ENCODE assay signal across 1 cellular context in the genomic region with DNA sequence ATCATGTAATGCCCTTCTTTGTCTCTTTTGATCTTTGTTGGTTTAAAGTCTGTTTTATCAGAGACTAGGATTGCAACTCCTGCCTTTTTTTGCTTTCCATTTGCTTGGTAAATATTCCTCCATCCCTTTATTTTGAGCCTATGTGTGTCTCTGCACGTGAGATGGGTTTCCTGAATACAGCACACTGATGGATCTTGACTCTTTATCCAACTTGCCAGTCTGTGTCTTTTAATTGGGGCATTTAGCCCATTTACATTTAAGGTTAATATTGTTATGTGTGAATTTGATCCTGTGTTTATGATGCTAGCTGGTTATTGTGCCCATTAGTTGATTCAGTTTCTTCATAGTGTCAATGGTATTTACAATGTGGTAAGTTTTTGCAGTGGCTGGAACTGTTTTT.
A peak's percentile ranks its signal among the peaks of the same experiment; 100 is the strongest.
TF ChIP-seq lines count a peak whose summit lies in the region.

No MANE protein-coding gene starts in this region.

TF ChIP-seq in K562, 482 proteins besides CTCF, POLR2A, EP300 and RAD21:
- TF ChIP-seq, protein P1, sequence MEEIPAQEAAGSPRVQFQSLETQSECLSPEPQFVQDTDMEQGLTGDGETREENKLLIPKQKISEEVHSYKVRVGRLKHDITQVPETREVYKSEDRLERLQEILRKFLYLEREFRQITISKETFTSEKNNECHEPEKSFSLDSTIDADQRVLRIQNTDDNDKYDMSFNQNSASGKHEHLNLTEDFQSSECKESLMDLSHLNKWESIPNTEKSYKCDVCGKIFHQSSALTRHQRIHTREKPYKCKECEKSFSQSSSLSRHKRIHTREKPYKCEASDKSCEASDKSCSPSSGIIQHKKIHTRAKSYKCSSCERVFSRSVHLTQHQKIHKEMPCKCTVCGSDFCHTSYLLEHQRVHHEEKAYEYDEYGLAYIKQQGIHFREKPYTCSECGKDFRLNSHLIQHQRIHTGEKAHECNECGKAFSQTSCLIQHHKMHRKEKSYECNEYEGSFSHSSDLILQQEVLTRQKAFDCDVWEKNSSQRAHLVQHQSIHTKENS (CRISPR knock-in tag; IDR thresholded peaks at IDR 0.05): peak; percentile 53; the same call in 1 of the 2 replicates
- TF ChIP-seq, protein P2, sequence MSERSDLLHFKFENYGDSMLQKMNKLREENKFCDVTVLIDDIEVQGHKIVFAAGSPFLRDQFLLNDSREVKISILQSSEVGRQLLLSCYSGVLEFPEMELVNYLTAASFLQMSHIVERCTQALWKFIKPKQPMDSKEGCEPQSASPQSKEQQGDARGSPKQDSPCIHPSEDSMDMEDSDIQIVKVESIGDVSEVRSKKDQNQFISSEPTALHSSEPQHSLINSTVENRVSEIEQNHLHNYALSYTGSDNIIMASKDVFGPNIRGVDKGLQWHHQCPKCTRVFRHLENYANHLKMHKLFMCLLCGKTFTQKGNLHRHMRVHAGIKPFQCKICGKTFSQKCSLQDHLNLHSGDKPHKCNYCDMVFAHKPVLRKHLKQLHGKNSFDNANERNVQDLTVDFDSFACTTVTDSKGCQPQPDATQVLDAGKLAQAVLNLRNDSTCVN (CRISPR knock-in tag; IDR thresholded peaks at IDR 0.05): 0 out of 2 replicates have a peak, but pooled peaks have one; percentile 57
- TF ChIP-seq, protein P3, sequence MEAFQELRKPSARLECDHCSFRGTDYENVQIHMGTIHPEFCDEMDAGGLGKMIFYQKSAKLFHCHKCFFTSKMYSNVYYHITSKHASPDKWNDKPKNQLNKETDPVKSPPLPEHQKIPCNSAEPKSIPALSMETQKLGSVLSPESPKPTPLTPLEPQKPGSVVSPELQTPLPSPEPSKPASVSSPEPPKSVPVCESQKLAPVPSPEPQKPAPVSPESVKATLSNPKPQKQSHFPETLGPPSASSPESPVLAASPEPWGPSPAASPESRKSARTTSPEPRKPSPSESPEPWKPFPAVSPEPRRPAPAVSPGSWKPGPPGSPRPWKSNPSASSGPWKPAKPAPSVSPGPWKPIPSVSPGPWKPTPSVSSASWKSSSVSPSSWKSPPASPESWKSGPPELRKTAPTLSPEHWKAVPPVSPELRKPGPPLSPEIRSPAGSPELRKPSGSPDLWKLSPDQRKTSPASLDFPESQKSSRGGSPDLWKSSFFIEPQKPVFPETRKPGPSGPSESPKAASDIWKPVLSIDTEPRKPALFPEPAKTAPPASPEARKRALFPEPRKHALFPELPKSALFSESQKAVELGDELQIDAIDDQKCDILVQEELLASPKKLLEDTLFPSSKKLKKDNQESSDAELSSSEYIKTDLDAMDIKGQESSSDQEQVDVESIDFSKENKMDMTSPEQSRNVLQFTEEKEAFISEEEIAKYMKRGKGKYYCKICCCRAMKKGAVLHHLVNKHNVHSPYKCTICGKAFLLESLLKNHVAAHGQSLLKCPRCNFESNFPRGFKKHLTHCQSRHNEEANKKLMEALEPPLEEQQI (IDR thresholded peaks at IDR 0.05): 0 out of 2 replicates have a peak, but pooled peaks have one; percentile 9
- TF ChIP-seq ZNF507 (tag; conservative IDR thresholded peaks at IDR 0.05): peak; percentile 99
- TF ChIP-seq ZNF354B (CRISPR knock-in tag; IDR thresholded peaks at IDR 0.05): peak; percentile 89
TF ChIP-seq in K562: peak in this region for 5; not testable (repeated sequence) for 477.
